Comparison of ENCODE assay signal across 18 cellular contexts in the genomic region with DNA sequence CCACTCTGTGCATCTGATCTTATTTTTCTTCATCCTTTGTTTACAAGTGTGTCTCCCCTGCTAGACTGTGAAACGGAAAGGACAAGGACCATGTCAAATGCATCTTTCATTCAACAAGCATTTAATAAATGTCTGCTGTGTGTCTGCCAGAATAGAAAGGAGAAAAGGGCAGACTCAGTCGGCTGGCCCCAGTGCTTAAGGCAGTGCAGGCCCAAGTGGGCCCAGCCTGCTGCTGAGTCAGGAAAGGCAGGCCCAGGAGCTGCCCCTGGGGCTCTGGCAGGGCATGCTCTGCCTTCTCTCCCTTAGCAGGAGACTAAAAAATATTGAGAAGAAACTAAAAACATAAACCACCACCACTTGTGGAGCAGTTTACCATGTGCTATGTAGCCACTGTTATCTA. TPM values are rescaled to one million over a fixed set of nuclear protein-coding genes. Genes with fewer than 3 reads are reported as not detected.
A peak's percentile ranks its signal among the peaks of the same experiment; 100 is the strongest.
DNase-seq lines count a peak whose midpoint lies in the region; ATAC-seq and TF ChIP-seq lines count a peak whose summit lies in the region.
"Had no signal": no experiment of that assay in that cellular context is flagged by ENCODE, and none has a peak within 500 bp of the region (broad histone marks: within the 10 kb centered on the region; RNA-seq: fewer than 3 reads in every experiment).

No MANE protein-coding gene starts in this region.

- dilution Hi-C loops in mammary epithelial cell (cut with HindIII; ENCODE audit: low sequenced_read_pairs) = no loop called here

- H3K36me3 ChIP-seq in mammary epithelial cell (ENCODE audit: insufficient read depth, low read length) = no peaks in the 10 kb centered on the region
- H3K36me3 ChIP-seq in hepatocyte (replicated peaks; ENCODE audit: insufficient read depth, low read depth) = no peaks in the 10 kb centered on the region
- H3K36me3 ChIP-seq in transverse colon = no peaks in the 10 kb centered on the region
- H3K36me3 ChIP-seq in effector memory CD4-positive, alpha-beta T cell (ENCODE audit: control insufficient read depth, insufficient read depth, low read length) = no peaks in the 10 kb centered on the region
- H3K36me3 ChIP-seq: suprapubic skin had no signal

- CTCF ChIA-PET in mammary epithelial cell (lab: Charles Lee; ENCODE audit: low non-redundant PET) = no interaction called here

- no TSS peak for BruUV-seq in mammary epithelial cell (replicated peaks; lab: Mats Ljungman, UMichigan)

- in situ Hi-C loops in mammary epithelial cell (cut with MboI; ENCODE audit: low sequenced_read_pairs in 2 of 2) (no loop called here), transverse colon (cut with MboI; ENCODE audit: low pct_ligation_motif_present in 1 of 4, low pct_unique_long_range_greater_than_20kb in 1 of 4, low sequenced_read_pairs in 3 of 4) (no loop called here)

- no peak for TF ChIP-seq CTCF in mammary epithelial cell (conservative IDR thresholded peaks at IDR 0.05 in 1 of 2, IDR thresholded peaks at IDR 0.05 in 1 of 2; ENCODE audit: extremely low read depth in 1 of 2, insufficient read depth in 1 of 2, low read depth in 1 of 2, low read length in 2 of 2)
- no peak for TF ChIP-seq CTCF in hepatocyte (IDR thresholded peaks at IDR 0.05; ENCODE audit: poor library complexity)
- TF ChIP-seq CTCF in transverse colon (IDR thresholded peaks at IDR 0.05) = no peak

- H3K9ac ChIP-seq in mammary epithelial cell (ENCODE audit: insufficient read depth, low read length) = no peak overlapping the region

- WGBS in mammary epithelial cell (ENCODE audit: low coverage, missing lambda C conversion rate) = 29% methylated on average over 2 of the region's 2 CpGs
- 59% methylated on average over 2 of the region's 2 CpGs for WGBS in hepatocyte (ENCODE audit: low lambda C conversion rate, missing lambda C conversion rate)
- 57 to 58% methylated on average over 2 of the region's 2 CpGs for WGBS in transverse colon (ENCODE audit: low coverage in 1 of 2), 2 donors

- no peak for ATAC-seq in activated naive CD8-positive, alpha-beta T cell treated with anti-CD3 and anti-CD28 coated beads, Interleukin-2, amount 50 U/mL, for 24 hours
- no peak for ATAC-seq in GM21515 (IDR thresholded peaks at IDR 0.05; ENCODE audit: unreplicated experiment)
- ATAC-seq: activated CD8-positive, alpha-beta memory T cell treated with anti-CD3 and anti-CD28 coated beads, Interleukin-2, amount 10 ng/mL, durations not matched to agents 7 days and 5 days; activated naive CD4-positive, alpha-beta T cell treated with anti-CD3 and anti-CD28 coated beads, Interleukin-2, amount 50 U/mL, for 72 hours; natural killer cell had no signal

- no peak overlapping the region for H3K4me3 Mint-ChIP-seq in activated naive CD8-positive, alpha-beta T cell
- H3K4me3 Mint-ChIP-seq in activated naive CD8-positive, alpha-beta T cell treated with anti-CD3 and anti-CD28 coated beads, Interleukin-2, amount 50 U/mL, for 24 hours = no peak overlapping the region
- H3K4me3 Mint-ChIP-seq: activated CD8-positive, alpha-beta memory T cell treated with anti-CD3 and anti-CD28 coated beads, Interleukin-2, amount 10 ng/mL, durations not matched to agents 7 days and 5 days; dendritic cell treated with granulocyte-macrophage colony-stimulating factor and Interleukin-4, amounts not matched to agents 40 ng/mL and 50 ng/mL, for 4 days; natural killer cell had no signal

- no peaks in the 10 kb centered on the region for H3K27me3 Mint-ChIP-seq in activated naive CD8-positive, alpha-beta T cell
- peaks cover 5% of the 10 kb centered on the region for H3K27me3 Mint-ChIP-seq in activated naive CD8-positive, alpha-beta T cell treated with anti-CD3 and anti-CD28 coated beads, Interleukin-2, amount 50 U/mL, for 24 hours
- H3K27me3 Mint-ChIP-seq: activated CD8-positive, alpha-beta memory T cell treated with anti-CD3 and anti-CD28 coated beads, Interleukin-2, amount 10 ng/mL, durations not matched to agents 7 days and 5 days had no signal

- H3K79me2 ChIP-seq in mammary epithelial cell (ENCODE audit: insufficient read depth, low read length) (no peaks in the 10 kb centered on the region), hepatocyte (peaks cover 23% of the 10 kb centered on the region)

- H2AFZ ChIP-seq in mammary epithelial cell (ENCODE audit: low read depth, low read length) = peak overlapping the region; percentile 34
- H2AFZ ChIP-seq in hepatocyte = no peak overlapping the region

- H3K27me3 ChIP-seq in mammary epithelial cell (ENCODE audit: insufficient read depth, low read length) = no peaks in the 10 kb centered on the region
- no peaks in the 10 kb centered on the region for H3K27me3 ChIP-seq in hepatocyte
- H3K27me3 ChIP-seq in transverse colon = no peaks in the 10 kb centered on the region
- H3K27me3 ChIP-seq in effector memory CD4-positive, alpha-beta T cell (replicated peaks; ENCODE audit: control insufficient read depth, insufficient read depth, low read length, poor library complexity, severe bottlenecking) = no peaks in the 10 kb centered on the region
- H3K27me3 ChIP-seq: suprapubic skin had no signal

- H3K4me3 ChIP-seq in mammary epithelial cell (replicated peaks in 1 of 3; ENCODE audit: insufficient read depth in 1 of 3, low read depth in 2 of 3, low read length in 3 of 3) (no peak overlapping the region), hepatocyte (no peak overlapping the region), transverse colon (no peak overlapping the region)
- H3K4me3 ChIP-seq in effector memory CD4-positive, alpha-beta T cell (ENCODE audit: insufficient read depth, low read depth, low read length, poor library complexity, severe bottlenecking) = no peak overlapping the region
- H3K4me3 ChIP-seq: suprapubic skin had no signal

- H3K27ac Mint-ChIP-seq in activated naive CD8-positive, alpha-beta T cell = peak overlapping the region; percentile 2
- no peak overlapping the region for H3K27ac Mint-ChIP-seq in activated naive CD8-positive, alpha-beta T cell treated with anti-CD3 and anti-CD28 coated beads, Interleukin-2, amount 50 U/mL, for 24 hours
- H3K27ac Mint-ChIP-seq: activated CD8-positive, alpha-beta memory T cell treated with anti-CD3 and anti-CD28 coated beads, Interleukin-2, amount 10 ng/mL, durations not matched to agents 7 days and 5 days; activated naive CD4-positive, alpha-beta T cell treated with anti-CD3 and anti-CD28 coated beads, Interleukin-2, amount 50 U/mL, for 72 hours; dendritic cell treated with granulocyte-macrophage colony-stimulating factor and Interleukin-4, amounts not matched to agents 40 ng/mL and 50 ng/mL, for 4 days; natural killer cell had no signal

- H3K9me3 Mint-ChIP-seq in activated naive CD8-positive, alpha-beta T cell (ENCODE audit: low read depth) = no peaks in the 10 kb centered on the region
- H3K9me3 Mint-ChIP-seq in activated naive CD8-positive, alpha-beta T cell treated with anti-CD3 and anti-CD28 coated beads, Interleukin-2, amount 50 U/mL, for 24 hours = no peaks in the 10 kb centered on the region
- H3K9me3 Mint-ChIP-seq: activated naive CD4-positive, alpha-beta T cell treated with anti-CD3 and anti-CD28 coated beads, Interleukin-2, amount 50 U/mL, for 72 hours; dendritic cell treated with granulocyte-macrophage colony-stimulating factor and Interleukin-4, amounts not matched to agents 40 ng/mL and 50 ng/mL, for 4 days; natural killer cell had no signal

- DNase-seq in activated naive CD8-positive, alpha-beta T cell treated with anti-CD3 and anti-CD28 coated beads, Interleukin-2, amount 50 U/mL, for 24 hours = no peak
- DNase-seq in mammary epithelial cell (peak; percentile 37), hepatocyte (ENCODE audit: low spot score) (peak; percentile 44), transverse colon (no peak)
- DNase-seq in activated naive CD4-positive, alpha-beta T cell treated with Interleukin-2 at 50 U/mL for 16 hours = no peak
- no peak for DNase-seq in effector memory CD4-positive, alpha-beta T cell
- DNase-seq: 8988T; activated CD8-positive, alpha-beta memory T cell treated with anti-CD3 and anti-CD28 coated beads, Interleukin-2, amount 10 ng/mL, durations not matched to agents 7 days and 5 days; Caco-2; glutamatergic neuron; natural killer cell; NCI-H1436; NCI-H69 had no signal

- peaks cover 8% of the 10 kb centered on the region for H3K4me1 Mint-ChIP-seq in activated naive CD8-positive, alpha-beta T cell (ENCODE audit: low read depth)
- H3K4me1 Mint-ChIP-seq in activated naive CD8-positive, alpha-beta T cell treated with anti-CD3 and anti-CD28 coated beads, Interleukin-2, amount 50 U/mL, for 24 hours = peaks cover 34% of the 10 kb centered on the region
- H3K4me1 Mint-ChIP-seq: natural killer cell had no signal

- H3K4me2 ChIP-seq in mammary epithelial cell (ENCODE audit: insufficient read depth, low read depth, low read length) = no peak overlapping the region
- no peak overlapping the region for H3K4me2 ChIP-seq in hepatocyte

- no peak for TF ChIP-seq POLR2A in transverse colon (IDR thresholded peaks at IDR 0.05)

- no peaks in the 10 kb centered on the region for H3K36me3 Mint-ChIP-seq in activated naive CD8-positive, alpha-beta T cell
- no peaks in the 10 kb centered on the region for H3K36me3 Mint-ChIP-seq in activated naive CD8-positive, alpha-beta T cell treated with anti-CD3 and anti-CD28 coated beads, Interleukin-2, amount 50 U/mL, for 24 hours (ENCODE audit: low read depth)
- H3K36me3 Mint-ChIP-seq: activated CD8-positive, alpha-beta memory T cell treated with anti-CD3 and anti-CD28 coated beads, Interleukin-2, amount 10 ng/mL, durations not matched to agents 7 days and 5 days; activated naive CD4-positive, alpha-beta T cell treated with anti-CD3 and anti-CD28 coated beads, Interleukin-2, amount 50 U/mL, for 72 hours; natural killer cell had no signal

- no peaks in the 10 kb centered on the region for H3K9me3 ChIP-seq in mammary epithelial cell (replicated peaks; ENCODE audit: insufficient read depth, low read length)
- no peaks in the 10 kb centered on the region for H3K9me3 ChIP-seq in hepatocyte (ENCODE audit: low read depth)
- no peaks in the 10 kb centered on the region for H3K9me3 ChIP-seq in transverse colon
- H3K9me3 ChIP-seq in effector memory CD4-positive, alpha-beta T cell (ENCODE audit: control insufficient read depth, low read length) = no peaks in the 10 kb centered on the region
- H3K9me3 ChIP-seq: Caco-2, suprapubic skin had no signal

- H3K27ac ChIP-seq in mammary epithelial cell (ENCODE audit: insufficient read depth, low read depth, low read length) (no peak overlapping the region), hepatocyte (peak overlapping the region; percentile 89), transverse colon (peak overlapping the region; percentile 19 to 73 (median 52))
- H3K27ac ChIP-seq in effector memory CD4-positive, alpha-beta T cell (ENCODE audit: insufficient read depth, low read length, poor library complexity, severe bottlenecking) = no peak overlapping the region
- H3K27ac ChIP-seq: suprapubic skin had no signal

- H3K4me1 ChIP-seq in mammary epithelial cell (ENCODE audit: insufficient read depth, low read length) = peaks cover 45% of the 10 kb centered on the region
- peaks cover 53% of the 10 kb centered on the region for H3K4me1 ChIP-seq in hepatocyte (ENCODE audit: insufficient read depth)
- peaks cover 0 to 46% (median 12%) of the 10 kb centered on the region in 4 donors for H3K4me1 ChIP-seq in transverse colon
- H3K4me1 ChIP-seq in effector memory CD4-positive, alpha-beta T cell (ENCODE audit: control insufficient read depth, insufficient read depth, low read length, poor library complexity, severe bottlenecking) = no peaks in the 10 kb centered on the region

- intact Hi-C loops in mammary epithelial cell (cut with micrococcal nuclease) (loop anchor here (2.0 kb wide), 1 partner anchor 25 kb away; no protein-coding TSS in a partner anchor), transverse colon (cut with DNase I; ENCODE audit: low total_unique reads) (no loop called here)

- H4K20me1 ChIP-seq in mammary epithelial cell (ENCODE audit: insufficient read depth, low read length) (no peaks in the 10 kb centered on the region), hepatocyte (ENCODE audit: insufficient read depth, poor library complexity, severe bottlenecking) (no peaks in the 10 kb centered on the region)

- H3K9me2 ChIP-seq in hepatocyte (replicated peaks; ENCODE audit: insufficient read depth) = no peaks in the 10 kb centered on the region

- TF ChIP-seq EP300 in transverse colon (IDR thresholded peaks at IDR 0.05; ENCODE audit: low read depth) = no peak

RNA-seq across cellular contexts. Expression of a gene that starts 38.1 kb away (rescaled TPM):
- 10 to 100 TPM in 1 of 2 donors, 1 to 10 TPM in 1; 4.8 to 11.8 TPM for total RNA-seq in mammary epithelial cell
- 7.4 TPM for polyA plus RNA-seq in mammary epithelial cell
- 11.8 TPM for polyA minus RNA-seq in mammary epithelial cell
- total RNA-seq in hepatocyte = 14.3 and 31.5 TPM in 2 replicates
- polyA plus RNA-seq in hepatocyte = 12.4 and 14.3 TPM in 2 replicates
- 100 to 1,000 TPM in 1 of 4 donors, 10 to 100 TPM in 3; 58.7 to 209 (median 97.9) TPM for total RNA-seq in transverse colon

Comparison
In these comparisons a context has a peak if more than half of its experiments do, and no peak if none do; other contexts are left out.
1. DNase-seq: peak in mammary epithelial cell (single experiment) and hepatocyte (single experiment); none in activated naive CD8-positive, alpha-beta T cell treated with anti-CD3 and anti-CD28 coated beads, Interleukin-2, amount 50 U/mL, for 24 hours (single experiment), transverse colon (single experiment), activated naive CD4-positive, alpha-beta T cell treated with Interleukin-2 at 50 U/mL for 16 hours (single experiment) and effector memory CD4-positive, alpha-beta T cell (0 of 3).
2. H3K27ac ChIP-seq: peak in hepatocyte (single experiment) and transverse colon (4 of 4); none in mammary epithelial cell (single experiment) and effector memory CD4-positive, alpha-beta T cell (single experiment).